Comparison of ENCODE assay signal across 18 cellular contexts in the genomic region with DNA sequence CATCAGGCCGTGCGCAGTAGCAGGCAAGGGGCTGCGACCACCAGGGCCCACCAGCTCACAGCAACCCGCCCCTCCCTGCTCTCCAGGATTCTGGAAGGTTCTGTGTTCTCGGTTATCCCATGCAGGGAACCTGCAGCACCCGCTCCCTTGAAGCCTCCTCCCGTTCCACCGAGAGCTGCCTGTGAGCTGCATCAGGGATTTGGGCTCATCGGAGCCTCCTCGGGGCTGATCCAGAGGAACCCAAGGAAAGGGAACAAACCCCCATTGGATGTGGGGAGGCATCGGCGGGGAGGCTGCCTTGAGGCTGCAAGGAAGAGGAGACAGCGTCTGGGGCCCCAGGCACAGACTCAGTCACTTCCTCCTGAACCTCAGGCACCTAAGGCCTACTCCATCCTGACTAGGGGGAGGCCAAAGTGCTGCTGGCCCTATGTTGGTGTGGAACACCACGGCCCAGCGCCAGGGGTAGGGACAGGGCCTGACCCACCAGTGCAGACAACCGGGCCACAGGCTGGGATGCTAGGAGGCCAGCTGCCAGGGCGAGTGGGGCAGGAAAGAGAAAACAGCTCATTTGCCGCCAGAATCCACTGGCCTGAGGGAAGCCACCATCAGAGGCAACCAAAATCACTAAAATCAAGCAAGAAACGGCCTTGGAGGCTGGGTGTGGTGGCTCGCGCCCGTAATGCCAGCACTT. TPM values are rescaled to one million over a fixed set of nuclear protein-coding genes. Genes with fewer than 3 reads are reported as not detected.
DNase-seq lines count a peak whose midpoint lies in the region; ATAC-seq and TF ChIP-seq lines count a peak whose summit lies in the region.
"Had no signal": no experiment of that assay in that cellular context is flagged by ENCODE, and none has a peak within 500 bp of the region (broad histone marks: within the 10 kb centered on the region; RNA-seq: fewer than 3 reads in every experiment).

No MANE protein-coding gene starts in this region.

- TF ChIP-seq POLR2A in stomach (IDR thresholded peaks at IDR 0.05), result no peak

- H3K9me3 ChIP-seq in Panc1 (ENCODE audit: control insufficient read depth, insufficient read depth, low read depth, low read length) (no peaks in the 10 kb centered on the region), stomach (no peaks in the 10 kb centered on the region)
- H3K9me3 ChIP-seq: BLaER1 treated with 17β-estradiol and CSF1 and Interleukin-3, amounts not matched to agents 10 nM and 100 nM; heart left ventricle; lower lobe of right lung had no signal

- CTCF ChIA-PET in Panc1 (lab: Charles Lee), result interaction anchor here (0.5 to 0.9 kb wide), 4 partner anchors 14 to 200 kb away, joined by 3 to 14 read pairs (median 4); no protein-coding TSS in a partner anchor
- CTCF ChIA-PET in activated CD4-positive, alpha-beta T cell treated with anti-CD3 and anti-CD28 coated beads for 36 hours (lab: Charles Lee), result interaction anchor here (0.6 to 0.7 kb wide), 2 partner anchors 128 to 290 kb away, joined by 3 to 4 read pairs; no protein-coding TSS in a partner anchor

- no peak for TF ChIP-seq EP300 in stomach (IDR thresholded peaks at IDR 0.05)

- H3K27ac Mint-ChIP-seq in activated CD4-positive, alpha-beta T cell treated with anti-CD3 and anti-CD28 coated beads for 36 hours, result no peak overlapping the region
- H3K27ac Mint-ChIP-seq: activated CD8-positive, alpha-beta T cell treated with anti-CD3 and anti-CD28 coated beads, Interleukin-2, amount 10 ng/mL, durations not matched to agents 7 days and 5 days; activated T-helper 17 cell treated with anti-CD3 and anti-CD28 coated beads, Interleukin-2, amount 50 U/mL, for 72 hours had no signal

- peaks cover 36% of the 10 kb centered on the region for H3K36me3 Mint-ChIP-seq in activated CD4-positive, alpha-beta T cell treated with anti-CD3 and anti-CD28 coated beads for 36 hours (ENCODE audit: low read depth)

- H3K27me3 Mint-ChIP-seq in activated CD4-positive, alpha-beta T cell treated with anti-CD3 and anti-CD28 coated beads for 36 hours, result no peaks in the 10 kb centered on the region
- H3K27me3 Mint-ChIP-seq: activated T-helper 17 cell treated with anti-CD3 and anti-CD28 coated beads, Interleukin-2, amount 50 U/mL, for 72 hours had no signal

- in situ Hi-C loops in Panc1 (cut with HindIII; ENCODE audit: low pct_unique_long_range_greater_than_20kb, low sequenced_read_pairs), result no loop called here

- no peak overlapping the region for H3K4me3 ChIP-seq in Panc1 (ENCODE audit: low read depth in 2 of 2, low read length in 2 of 2)
- no peak overlapping the region for H3K4me3 ChIP-seq in stomach
- H3K4me3 ChIP-seq: BLaER1 treated with 17β-estradiol and CSF1 and Interleukin-3, amounts not matched to agents 10 nM and 100 nM; heart left ventricle; lower lobe of right lung; PC-9; SK-N-MC had no signal

- H3K4me1 ChIP-seq in Panc1 (ENCODE audit: control insufficient read depth, insufficient read depth, low read length), result no peaks in the 10 kb centered on the region
- peaks cover 52 to 70% (median 64%) of the 10 kb centered on the region in 4 donors for H3K4me1 ChIP-seq in stomach

- no peaks in the 10 kb centered on the region for H3K9me3 Mint-ChIP-seq in activated CD4-positive, alpha-beta T cell treated with anti-CD3 and anti-CD28 coated beads for 36 hours (ENCODE audit: low read depth)
- H3K9me3 Mint-ChIP-seq: activated T-helper 17 cell treated with anti-CD3 and anti-CD28 coated beads, Interleukin-2, amount 50 U/mL, for 72 hours had no signal

- TF ChIP-seq CTCF in Panc1 (IDR thresholded peaks at IDR 0.05) (no peak), stomach (IDR thresholded peaks at IDR 0.05) (no peak)

- 75 to 91% (median 85%) methylated on average over 19 to 22 of the region's 22 CpGs for WGBS in stomach, 5 donors

- intact Hi-C loops in Panc1 (cut with micrococcal nuclease; ENCODE audit: unreplicated experiment), result no loop called here
- intact Hi-C loops in stomach (cut with DNase I; ENCODE audit: low total_unique reads), result no loop called here
- intact Hi-C loops in activated CD4-positive, alpha-beta T cell treated with anti-CD3 and anti-CD28 coated beads for 36 hours (cut with DNase I, micrococcal nuclease), result loop anchor here in 1 of 2 experiments (10.0 kb wide), 1 partner anchor 59 kb away; no protein-coding TSS in a partner anchor

- H3K36me3 ChIP-seq in Panc1 (ENCODE audit: control insufficient read depth, insufficient read depth, low read length) (peaks cover 12% of the 10 kb centered on the region), stomach (peaks cover 55 to 97% (median 94%) of the 10 kb centered on the region in 4 donors)

- DNase-seq in activated CD8-positive, alpha-beta memory T cell treated with anti-CD3 and anti-CD28 coated beads, Interleukin-2, amount 50 U/mL, for 48 hours, result peak; percentile 36
- no peak for DNase-seq in activated CD8-positive, alpha-beta memory T cell treated with anti-CD3 and anti-CD28 coated beads, Interleukin-2, amount 50 U/mL, for 4 hours
- DNase-seq in Panc1 (ENCODE audit: low read depth, low spot score) (no peak), left lobe of liver (ENCODE audit: low spot score) (peak; percentile 44), stomach (peak; percentile 24)
- no peak for DNase-seq in activated CD4-positive, alpha-beta T cell treated with anti-CD3 and anti-CD28 coated beads for 36 hours
- DNase-seq: activated CD8-positive, alpha-beta T cell treated with anti-CD3 and anti-CD28 coated beads, Interleukin-2, amount 10 ng/mL, durations not matched to agents 7 days and 5 days; brain microvascular endothelial cell; lower lobe of right lung; NCI-H1694 treated with DMSO at 0.1 percent for 48 hours; PC-9; stimulated activated CD4-positive, alpha-beta T cell treated with anti-CD3 and anti-CD28 coated beads, Interleukin-15, amount 100 ng/mL, for 24 hours had no signal

- H3K4me3 Mint-ChIP-seq in activated CD4-positive, alpha-beta T cell treated with anti-CD3 and anti-CD28 coated beads for 36 hours, result no peak overlapping the region
- H3K4me3 Mint-ChIP-seq: activated CD8-positive, alpha-beta T cell treated with anti-CD3 and anti-CD28 coated beads, Interleukin-2, amount 10 ng/mL, durations not matched to agents 7 days and 5 days; activated T-helper 17 cell treated with anti-CD3 and anti-CD28 coated beads, Interleukin-2, amount 50 U/mL, for 72 hours had no signal

- peak; percentile 22; the same call in 1 of the 2 replicates for ATAC-seq in Panc1
- ATAC-seq in left lobe of liver, result no peak
- no peak for ATAC-seq in HG03139 (IDR thresholded peaks at IDR 0.05; ENCODE audit: unreplicated experiment)
- ATAC-seq in activated CD4-positive, alpha-beta T cell treated with anti-CD3 and anti-CD28 coated beads for 36 hours, result no peak
- ATAC-seq in HG03432 (IDR thresholded peaks at IDR 0.05; ENCODE audit: unreplicated experiment), result no peak
- ATAC-seq: activated CD8-positive, alpha-beta T cell treated with anti-CD3 and anti-CD28 coated beads, Interleukin-2, amount 10 ng/mL, durations not matched to agents 7 days and 5 days; activated T-helper 17 cell treated with anti-CD3 and anti-CD28 coated beads, Interleukin-2, amount 50 U/mL, for 72 hours; lower lobe of right lung had no signal

- H3K27ac ChIP-seq in Panc1 (ENCODE audit: low read length) (no peak overlapping the region), stomach (peak overlapping the region in 4 of 5 donors; percentile 76 to 83 (median 77))
- H3K27ac ChIP-seq: BLaER1 treated with 17β-estradiol and CSF1 and Interleukin-3, amounts not matched to agents 10 nM and 100 nM; brain microvascular endothelial cell; heart left ventricle; lower lobe of right lung; PC-9; SK-N-MC had no signal

- H3K4me1 Mint-ChIP-seq in activated CD4-positive, alpha-beta T cell treated with anti-CD3 and anti-CD28 coated beads for 36 hours, result peaks cover 6% of the 10 kb centered on the region

- no TSS peak for BruUV-seq in Panc1 (replicated peaks; lab: Mats Ljungman, UMichigan)

- POLR2A ChIA-PET in Panc1 (lab: Charles Lee), result no interaction called here
- POLR2A ChIA-PET in activated CD4-positive, alpha-beta T cell treated with anti-CD3 and anti-CD28 coated beads for 36 hours (lab: Charles Lee), result no interaction called here

- H3K27me3 ChIP-seq in Panc1 (ENCODE audit: control insufficient read depth, insufficient read depth, low read length) (no peaks in the 10 kb centered on the region), stomach (no peaks in the 10 kb centered on the region)
- H3K27me3 ChIP-seq: BLaER1 treated with 17β-estradiol and CSF1 and Interleukin-3, amounts not matched to agents 10 nM and 100 nM; brain microvascular endothelial cell; heart left ventricle had no signal

RNA-seq across cellular contexts. Expression of a gene that starts 14.4 kb away (rescaled TPM):
- total RNA-seq in Panc1 (2021; ENCODE audit: unreplicated experiment) (361 TPM), left lobe of liver (141 TPM), stomach (100 to 1,000 TPM in 4 of 5 donors, 10 to 100 TPM in 1; 94.5 to 625 (median 434) TPM)
- polyA plus RNA-seq in Panc1 (2012; ENCODE audit: insufficient read length), result 472 TPM
- polyA plus RNA-seq in stomach, result 100 to 1,000 TPM in 2 of 3 donors, 10 to 100 TPM in 1; 63.4 to 212 (median 172) TPM
- total RNA-seq in activated CD4-positive, alpha-beta T cell treated with anti-CD3 and anti-CD28 coated beads for 36 hours, result 10 to 100 TPM; 64.4 to 71.2 TPM

RNA-seq across cellular contexts. Expression of a gene that starts 15.4 kb away (rescaled TPM):
- total RNA-seq in Panc1 (2021; ENCODE audit: unreplicated experiment) (160 TPM), left lobe of liver (20.4 TPM), stomach (100 to 1,000 TPM in 1 of 5 donors, 10 to 100 TPM in 4; 31.2 to 151 (median 70.1) TPM)
- polyA plus RNA-seq in Panc1 (2012; ENCODE audit: insufficient read length), result 162 TPM
- polyA plus RNA-seq in stomach, result 10 to 100 TPM; 16.6 to 20.9 (median 18.1) TPM
- total RNA-seq in activated CD4-positive, alpha-beta T cell treated with anti-CD3 and anti-CD28 coated beads for 36 hours, result 10 to 100 TPM; 44.0 to 52.9 TPM

RNA-seq across cellular contexts. Expression of a gene that starts 29.8 kb away (rescaled TPM):
- 1.5 TPM for total RNA-seq in Panc1 (2021; ENCODE audit: unreplicated experiment)
- polyA plus RNA-seq in Panc1 (2012; ENCODE audit: insufficient read length), result 1.1 TPM
- 15.5 TPM for total RNA-seq in left lobe of liver
- 10 to 100 TPM in 3 of 5 donors, 1 to 10 TPM in 2; 6.4 to 20.3 (median 10.1) TPM for total RNA-seq in stomach
- polyA plus RNA-seq in stomach, result 10 to 100 TPM in 2 of 3 donors, 1 to 10 TPM in 1; 2.9 to 18.2 (median 15.3) TPM
- under 1 TPM in 1 of 2 experiments, not detected in 1; 0.14 TPM for total RNA-seq in activated CD4-positive, alpha-beta T cell treated with anti-CD3 and anti-CD28 coated beads for 36 hours
- total RNA-seq: activated CD8-positive, alpha-beta T cell treated with anti-CD3 and anti-CD28 coated beads, Interleukin-2, amount 10 ng/mL, durations not matched to agents 7 days and 5 days; activated T-helper 17 cell treated with anti-CD3 and anti-CD28 coated beads, Interleukin-2, amount 50 U/mL, for 72 hours had no signal

Comparison
In these comparisons a context has a peak if more than half of its experiments do, and no peak if none do; other contexts are left out.
1. DNase-seq: peak in activated CD8-positive, alpha-beta memory T cell treated with anti-CD3 and anti-CD28 coated beads, Interleukin-2, amount 50 U/mL, for 48 hours (single experiment), left lobe of liver (single experiment) and stomach (single experiment); none in activated CD8-positive, alpha-beta memory T cell treated with anti-CD3 and anti-CD28 coated beads, Interleukin-2, amount 50 U/mL, for 4 hours (single experiment), Panc1 (single experiment) and activated CD4-positive, alpha-beta T cell treated with anti-CD3 and anti-CD28 coated beads for 36 hours (single experiment).